8 cellular contexts compared by ENCODE assay signal in the genomic region with DNA sequence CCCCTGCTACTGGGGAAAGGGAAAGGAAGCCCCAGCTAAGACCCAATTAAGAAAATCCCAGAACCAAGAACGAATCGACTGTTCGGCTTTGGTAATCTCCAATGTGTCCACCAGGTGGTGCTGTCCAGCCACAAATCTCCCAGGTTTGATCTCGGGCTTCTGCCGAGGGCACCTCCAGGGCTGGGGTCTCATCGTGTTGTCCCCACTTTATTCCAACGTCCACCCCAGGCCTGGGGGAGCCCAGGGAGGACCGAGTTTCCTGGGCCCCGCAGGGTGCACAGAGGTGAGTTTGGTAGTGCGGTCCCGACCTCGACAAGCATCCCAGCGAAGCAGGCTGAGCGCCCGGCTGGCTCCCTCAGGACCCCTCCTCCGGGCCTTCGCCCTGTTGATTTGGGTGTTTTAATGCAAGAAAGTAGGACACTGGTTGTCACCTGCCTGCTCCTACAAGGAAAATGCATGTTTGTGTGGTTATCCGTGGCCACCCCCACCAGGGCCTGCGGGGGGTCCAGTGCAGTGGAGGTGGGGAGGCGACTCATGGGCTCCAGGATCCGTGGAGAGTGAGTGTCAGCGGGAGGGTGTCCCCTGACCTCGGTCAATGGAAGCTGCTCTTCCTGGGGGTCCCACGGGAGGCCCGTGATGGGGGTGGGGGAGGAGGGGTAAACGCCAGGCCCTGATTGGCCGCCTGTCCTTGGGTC.
DNase-seq lines count a peak whose midpoint lies in the region; ATAC-seq and TF ChIP-seq lines count a peak whose summit lies in the region.

No MANE protein-coding gene starts in this region.

- TF ChIP-seq RAD21 in HCT116 (IDR thresholded peaks at IDR 0.05; ENCODE audit: low read depth) = peak; percentile 50

- CTCF ChIA-PET in CD8-positive, alpha-beta memory T cell (lab: Charles Lee) = interaction anchor here (0.9 to 5.6 kb wide), 7 partner anchors 9 to 1867 kb away, joined by 3 to 123 read pairs (median 5); no protein-coding TSS in a partner anchor
- CTCF ChIA-PET in HCT116 (lab: Charles Lee) = interaction anchor here (1.4 kb wide), 1 partner anchor 928 kb away, joined by 4 read pairs; no protein-coding TSS in a partner anchor

- peak overlapping the region in 3 of 7 donors; percentile 22 to 39 (median 22) for H3K4me3 Mint-ChIP-seq in CD8-positive, alpha-beta memory T cell

- H3K9me2 ChIP-seq in HCT116 (ENCODE audit: insufficient read depth) = no peaks in the 10 kb centered on the region

- H2AFZ ChIP-seq in HCT116 (ENCODE audit: low read depth, low read length, poor library complexity, severe bottlenecking) = no peak overlapping the region

- peak overlapping the region in 4 of 8 donors; percentile 10 to 67 (median 34) for H3K27ac Mint-ChIP-seq in CD8-positive, alpha-beta memory T cell

- H3K36me3 Mint-ChIP-seq in CD8-positive, alpha-beta memory T cell = no peaks in the 10 kb centered on the region

- H3K4me3 ChIP-seq in CD8-positive, alpha-beta memory T cell (ENCODE audit: low read length) = no peak overlapping the region
- H3K4me3 ChIP-seq in HCT116 (replicated peaks in 1 of 2; ENCODE audit: low read depth in 1 of 2, low read length in 2 of 2) (no peak overlapping the region), ascending aorta (no peak overlapping the region)

- H3K9me3 ChIP-seq in CD8-positive, alpha-beta memory T cell (ENCODE audit: low read length) = no peaks in the 10 kb centered on the region
- H3K9me3 ChIP-seq in HCT116 (ENCODE audit: control insufficient read depth in 1 of 2, insufficient read depth in 1 of 2, low read depth in 1 of 2, low read length in 2 of 2) (peaks cover 55 to 82% of the 10 kb centered on the region in 2 experiments; a peak in 3 of 4 replicates), ascending aorta (no peaks in the 10 kb centered on the region)

- DNase-seq in CD8-positive, alpha-beta memory T cell = peak; percentile 60 to 84 (median 73)
- DNase-seq in HCT116 (ENCODE audit: low read depth, low spot score) = peak; percentile 32
- peak; percentile 72 for DNase-seq in SK-MEL-5 (ENCODE audit: low read depth, low spot score)
- DNase-seq in ascending aorta (ENCODE audit: low spot score in 2 of 2) = peak; percentile 13 to 63
- DNase-seq in islet precursor cell = peak; percentile 69
- peak; percentile 79 to 81 (median 79) for DNase-seq in stimulated activated CD4-positive, alpha-beta T cell treated with anti-CD3 and anti-CD28 coated beads, TNF-alpha, amount 100 ng/mL, for 24 hours (ENCODE audit: low read depth in 3 of 3)
- DNase-seq in NOMO-1 (lab: John Stamatoyannopoulos, UW; ENCODE audit: unreplicated experiment in 2 of 2) = no peak
- DNase-seq in EL = no peak

- peaks cover 12 to 16% (median 12%) of the 10 kb centered on the region in 3 donors for H3K4me1 Mint-ChIP-seq in CD8-positive, alpha-beta memory T cell

- no peak overlapping the region for H3K9ac ChIP-seq in HCT116 (ENCODE audit: low read length)

- no peaks in the 10 kb centered on the region for H3K36me3 ChIP-seq in CD8-positive, alpha-beta memory T cell (ENCODE audit: insufficient read depth, low read length)
- H3K36me3 ChIP-seq in HCT116 (ENCODE audit: control insufficient read depth in 1 of 2, insufficient read depth in 2 of 2, low read length in 2 of 2) = no peaks in the 10 kb centered on the region
- H3K36me3 ChIP-seq in ascending aorta = no peaks in the 10 kb centered on the region

- TF ChIP-seq CTCF in HCT116 (IDR thresholded peaks at IDR 0.05 in 2 of 3, conservative IDR thresholded peaks at IDR 0.05 in 1 of 3; ENCODE audit: borderline replicate concordance in 1 of 3, insufficient read depth in 1 of 3, low read depth in 2 of 3, low read length in 2 of 3) (peak; percentile 16 to 93 (median 76); a peak in 5 of 6 replicates), ascending aorta (IDR thresholded peaks at IDR 0.05) (peak; percentile 48 to 78 (median 63))

- no TSS peak for BruUV-seq in HCT116 (replicated peaks; lab: Mats Ljungman, UMichigan)

- H3K4me1 ChIP-seq in CD8-positive, alpha-beta memory T cell (ENCODE audit: insufficient read depth, low read length) = peaks cover 19% of the 10 kb centered on the region
- H3K4me1 ChIP-seq in HCT116 (ENCODE audit: control insufficient read depth in 1 of 2, insufficient read depth in 2 of 2, low read length in 2 of 2) = peaks cover 0 to 3% of the 10 kb centered on the region in 2 experiments; a peak in 1 of 4 replicates
- no peaks in the 10 kb centered on the region for H3K4me1 ChIP-seq in ascending aorta

- H3K27me3 Mint-ChIP-seq in CD8-positive, alpha-beta memory T cell = no peaks in the 10 kb centered on the region

- ATAC-seq in HCT116 = peak; percentile 74

- no peak for TF ChIP-seq POLR2A in HCT116 (IDR thresholded peaks at IDR 0.05; ENCODE audit: borderline replicate concordance, extremely low read depth, insufficient read depth, insufficient read length)

- H3K79me2 ChIP-seq in HCT116 (ENCODE audit: insufficient read depth, low read length) = no peaks in the 10 kb centered on the region

- in situ Hi-C loops in SK-MEL-5 (cut with HindIII; ENCODE audit: low pct_unique_long_range_greater_than_20kb, low sequenced_read_pairs) = no loop called here

- no peaks in the 10 kb centered on the region for H4K20me1 ChIP-seq in HCT116 (ENCODE audit: insufficient read depth)

- H3K27me3 ChIP-seq in CD8-positive, alpha-beta memory T cell (ENCODE audit: insufficient read depth, low read length, poor library complexity, severe bottlenecking) = no peaks in the 10 kb centered on the region
- H3K27me3 ChIP-seq in HCT116 (ENCODE audit: insufficient read depth, low read length) (no peaks in the 10 kb centered on the region), ascending aorta (no peaks in the 10 kb centered on the region)

- RAD21 ChIA-PET in HCT116 (lab: Charles Lee; ENCODE audit: low non-redundant PET in 1 of 2, low total read pairs in 2 of 2, uncharacterized antibody in 2 of 2, unreplicated experiment in 2 of 2) = no interaction called here

- POLR2A ChIA-PET in CD8-positive, alpha-beta memory T cell (lab: Charles Lee) = interaction anchor here (1.1 kb wide), 1 partner anchor 1865 kb away, joined by 4 read pairs; no protein-coding TSS in a partner anchor
- POLR2A ChIA-PET in HCT116 (lab: Charles Lee) = no interaction called here

- no peak overlapping the region for H3K4me2 ChIP-seq in HCT116 (ENCODE audit: low read length)

- no peaks in the 10 kb centered on the region for H3K9me3 Mint-ChIP-seq in CD8-positive, alpha-beta memory T cell

- intact Hi-C loops in HCT116 (cut with micrococcal nuclease) = no loop called here
- intact Hi-C loops in ascending aorta (cut with DNase I) = no loop called here

- no peak overlapping the region for H3K27ac ChIP-seq in CD8-positive, alpha-beta memory T cell (ENCODE audit: low read depth, low read length)
- no peak overlapping the region for H3K27ac ChIP-seq in HCT116 (ENCODE audit: low read depth, low read length)
- no peak overlapping the region for H3K27ac ChIP-seq in ascending aorta

TF ChIP-seq in HCT116, 20 proteins besides CTCF, POLR2A, EP300 and RAD21 (continues in another document):
- TF ChIP-seq, protein P1, sequence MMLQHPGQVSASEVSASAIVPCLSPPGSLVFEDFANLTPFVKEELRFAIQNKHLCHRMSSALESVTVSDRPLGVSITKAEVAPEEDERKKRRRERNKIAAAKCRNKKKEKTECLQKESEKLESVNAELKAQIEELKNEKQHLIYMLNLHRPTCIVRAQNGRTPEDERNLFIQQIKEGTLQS (IDR thresholded peaks at IDR 0.05) = no peak
- TF ChIP-seq FOSL1 (IDR thresholded peaks at IDR 0.05; ENCODE audit: low read depth) (no peak), ELF1 (IDR thresholded peaks at IDR 0.05; ENCODE audit: borderline replicate concordance, low read depth) (no peak), YY1 (IDR thresholded peaks at IDR 0.05; ENCODE audit: extremely low read depth, insufficient replicate concordance, low read depth, low read length) (no peak), TCF7L2 (IDR thresholded peaks at IDR 0.05; ENCODE audit: borderline replicate concordance, extremely low read depth, insufficient read depth, insufficient read length) (no peak), SIN3A (IDR thresholded peaks at IDR 0.05; ENCODE audit: low read depth) (no peak), EZH2phosphoT487 (IDR thresholded peaks at IDR 0.05; ENCODE audit: borderline replicate concordance) (no peak), CEBPB (IDR thresholded peaks at IDR 0.05; ENCODE audit: low read depth) (no peak), CBX3 (IDR thresholded peaks at IDR 0.05; ENCODE audit: low read depth) (no peak), POLR2AphosphoS5 (IDR thresholded peaks at IDR 0.05; ENCODE audit: low read depth, low read length) (no peak), EZH2 (IDR thresholded peaks at IDR 0.05) (no peak), SRF (IDR thresholded peaks at IDR 0.05; ENCODE audit: low read depth) (no peak), ZFX (IDR thresholded peaks at IDR 0.05) (no peak)
- TF ChIP-seq, protein P2, sequence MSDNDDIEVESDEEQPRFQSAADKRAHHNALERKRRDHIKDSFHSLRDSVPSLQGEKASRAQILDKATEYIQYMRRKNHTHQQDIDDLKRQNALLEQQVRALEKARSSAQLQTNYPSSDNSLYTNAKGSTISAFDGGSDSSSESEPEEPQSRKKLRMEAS (IDR thresholded peaks at IDR 0.05) = no peak
- TF ChIP-seq, protein P3, sequence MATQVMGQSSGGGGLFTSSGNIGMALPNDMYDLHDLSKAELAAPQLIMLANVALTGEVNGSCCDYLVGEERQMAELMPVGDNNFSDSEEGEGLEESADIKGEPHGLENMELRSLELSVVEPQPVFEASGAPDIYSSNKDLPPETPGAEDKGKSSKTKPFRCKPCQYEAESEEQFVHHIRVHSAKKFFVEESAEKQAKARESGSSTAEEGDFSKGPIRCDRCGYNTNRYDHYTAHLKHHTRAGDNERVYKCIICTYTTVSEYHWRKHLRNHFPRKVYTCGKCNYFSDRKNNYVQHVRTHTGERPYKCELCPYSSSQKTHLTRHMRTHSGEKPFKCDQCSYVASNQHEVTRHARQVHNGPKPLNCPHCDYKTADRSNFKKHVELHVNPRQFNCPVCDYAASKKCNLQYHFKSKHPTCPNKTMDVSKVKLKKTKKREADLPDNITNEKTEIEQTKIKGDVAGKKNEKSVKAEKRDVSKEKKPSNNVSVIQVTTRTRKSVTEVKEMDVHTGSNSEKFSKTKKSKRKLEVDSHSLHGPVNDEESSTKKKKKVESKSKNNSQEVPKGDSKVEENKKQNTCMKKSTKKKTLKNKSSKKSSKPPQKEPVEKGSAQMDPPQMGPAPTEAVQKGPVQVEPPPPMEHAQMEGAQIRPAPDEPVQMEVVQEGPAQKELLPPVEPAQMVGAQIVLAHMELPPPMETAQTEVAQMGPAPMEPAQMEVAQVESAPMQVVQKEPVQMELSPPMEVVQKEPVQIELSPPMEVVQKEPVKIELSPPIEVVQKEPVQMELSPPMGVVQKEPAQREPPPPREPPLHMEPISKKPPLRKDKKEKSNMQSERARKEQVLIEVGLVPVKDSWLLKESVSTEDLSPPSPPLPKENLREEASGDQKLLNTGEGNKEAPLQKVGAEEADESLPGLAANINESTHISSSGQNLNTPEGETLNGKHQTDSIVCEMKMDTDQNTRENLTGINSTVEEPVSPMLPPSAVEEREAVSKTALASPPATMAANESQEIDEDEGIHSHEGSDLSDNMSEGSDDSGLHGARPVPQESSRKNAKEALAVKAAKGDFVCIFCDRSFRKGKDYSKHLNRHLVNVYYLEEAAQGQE (IDR thresholded peaks at IDR 0.05; ENCODE audit: low read depth) = no peak

Comparison
In these comparisons a context has a peak if more than half of its experiments do, and no peak if none do; other contexts are left out.
1. DNase-seq: peak in CD8-positive, alpha-beta memory T cell (5 of 5), HCT116 (single experiment), SK-MEL-5 (single experiment), ascending aorta (2 of 2), islet precursor cell (single experiment) and stimulated activated CD4-positive, alpha-beta T cell treated with anti-CD3 and anti-CD28 coated beads, TNF-alpha, amount 100 ng/mL, for 24 hours (3 of 3); none in NOMO-1 (0 of 2) and EL (single experiment).